15 cellular contexts compared by ENCODE assay signal in genomic region chr5:62450259-62450658, GRCh38. TPM values are rescaled to one million over a fixed set of nuclear protein-coding genes. Genes with fewer than 3 reads are reported as not detected.
DNase-seq lines count a peak whose midpoint lies in the region; ATAC-seq and TF ChIP-seq lines count a peak whose summit lies in the region.
"Had no signal": no experiment of that assay in that cellular context is flagged by ENCODE, and none has a peak within 500 bp of the region (broad histone marks: within the 10 kb centered on the region; RNA-seq: fewer than 3 reads in every experiment).

No MANE protein-coding gene starts in this region.

- H2BK120ac ChIP-seq in neuronal stem cell (ENCODE audit: low read depth, low read length) = no peak overlapping the region

- no peak overlapping the region for H3K4ac ChIP-seq in neuronal stem cell (ENCODE audit: low read length)

- peak; percentile 36 for ATAC-seq in activated CD8-positive, alpha-beta memory T cell treated with anti-CD3 and anti-CD28 coated beads, Interleukin-2, amount 10 ng/mL, durations not matched to agents 7 days and 5 days
- peak; percentile 51 for ATAC-seq in activated T-helper 17 cell treated with anti-CD3 and anti-CD28 coated beads, Interleukin-2, amount 50 U/mL, for 72 hours (replicated peaks)

- no peak overlapping the region for H2AFZ ChIP-seq in neuronal stem cell (ENCODE audit: low read length)

- no peak overlapping the region for H2BK15ac ChIP-seq in neuronal stem cell (ENCODE audit: low read length)

- no peaks in the 10 kb centered on the region for H3K4me1 ChIP-seq in neuronal stem cell (ENCODE audit: control insufficient read depth in 2 of 2, insufficient read depth in 1 of 2, low read depth in 1 of 2, low read length in 2 of 2)
- H3K4me1 ChIP-seq: BLaER1 had no signal

- H4K91ac ChIP-seq in neuronal stem cell (ENCODE audit: low read depth, low read length, poor library complexity) = no peak overlapping the region

- CTCF ChIA-PET in activated CD8-positive, alpha-beta memory T cell treated with anti-CD3 and anti-CD28 coated beads, Interleukin-2, amount 10 ng/mL, durations not matched to agents 7 days and 5 days (lab: Charles Lee) = interaction anchor here (1.7 to 2.3 kb wide), 2 partner anchors 10 to 329 kb away, joined by 4 to 12 read pairs; no protein-coding TSS in a partner anchor

- no peak overlapping the region for H2BK12ac ChIP-seq in neuronal stem cell (ENCODE audit: low read length)

- no peaks in the 10 kb centered on the region for H3K79me1 ChIP-seq in neuronal stem cell (ENCODE audit: low read depth, low read length)

- no peak overlapping the region for H3K4me3 ChIP-seq in fibroblast of villous mesenchyme (ENCODE audit: low read depth, low read length)
- H3K4me3 ChIP-seq in neuronal stem cell (ENCODE audit: low read length in 2 of 2) = no peak overlapping the region
- H3K4me3 ChIP-seq: BLaER1 had no signal

- no CpG with 5 or more reads among the region's 2 CpGs for WGBS in neuronal stem cell (ENCODE audit: extremely low coverage in 2 of 2, insufficient read length in 2 of 2, insufficient replicate concordance in 1 of 2), 2 donors

- no peak overlapping the region for H2AK5ac ChIP-seq in neuronal stem cell (ENCODE audit: low read depth, low read length)

- H3K27me3 Mint-ChIP-seq in activated CD8-positive, alpha-beta memory T cell treated with anti-CD3 and anti-CD28 coated beads, Interleukin-2, amount 10 ng/mL, durations not matched to agents 7 days and 5 days = no peaks in the 10 kb centered on the region
- H3K27me3 Mint-ChIP-seq in activated T-helper 17 cell treated with anti-CD3 and anti-CD28 coated beads, Interleukin-2, amount 50 U/mL, for 72 hours = no peaks in the 10 kb centered on the region
- H3K27me3 Mint-ChIP-seq in HFFc6 (ENCODE audit: insufficient read depth) = no peaks in the 10 kb centered on the region
- H3K27me3 Mint-ChIP-seq: CD4-positive, CD25-positive, alpha-beta regulatory T cell had no signal

- no peak overlapping the region for H3K27ac Mint-ChIP-seq in activated CD8-positive, alpha-beta memory T cell treated with anti-CD3 and anti-CD28 coated beads, Interleukin-2, amount 10 ng/mL, durations not matched to agents 7 days and 5 days
- no peak overlapping the region for H3K27ac Mint-ChIP-seq in activated T-helper 17 cell treated with anti-CD3 and anti-CD28 coated beads, Interleukin-2, amount 50 U/mL, for 72 hours
- H3K27ac Mint-ChIP-seq in HFFc6 = no peak overlapping the region
- H3K27ac Mint-ChIP-seq: CD4-positive, CD25-positive, alpha-beta regulatory T cell; H9 had no signal

- H3K14ac ChIP-seq in neuronal stem cell (ENCODE audit: low read length) = no peak overlapping the region

- H3K23ac ChIP-seq in neuronal stem cell (ENCODE audit: low read depth, low read length, poor library complexity) = no peak overlapping the region

- no peak overlapping the region for H3K9ac ChIP-seq in neuronal stem cell (ENCODE audit: low read depth, low read length, poor library complexity)
- H3K9ac ChIP-seq: BLaER1 had no signal

- no peak overlapping the region for H3K18ac ChIP-seq in neuronal stem cell (ENCODE audit: low read length)

- no peak overlapping the region for H2BK5ac ChIP-seq in neuronal stem cell (ENCODE audit: low read length)

- peaks cover 4% of the 10 kb centered on the region for H3K4me1 Mint-ChIP-seq in activated CD8-positive, alpha-beta memory T cell treated with anti-CD3 and anti-CD28 coated beads, Interleukin-2, amount 10 ng/mL, durations not matched to agents 7 days and 5 days
- H3K4me1 Mint-ChIP-seq in activated T-helper 17 cell treated with anti-CD3 and anti-CD28 coated beads, Interleukin-2, amount 50 U/mL, for 72 hours = no peaks in the 10 kb centered on the region
- H3K4me1 Mint-ChIP-seq in HFFc6 (ENCODE audit: low read depth) = peaks cover 6% of the 10 kb centered on the region
- H3K4me1 Mint-ChIP-seq: H9 had no signal

- DNase-seq in activated CD8-positive, alpha-beta memory T cell treated with anti-CD3 and anti-CD28 coated beads, Interleukin-2, amount 10 ng/mL, durations not matched to agents 7 days and 5 days = no peak
- DNase-seq in activated CD8-positive, alpha-beta memory T cell treated with anti-CD3 and anti-CD28 coated beads, Interleukin-2, amount 50 U/mL, for 48 hours = no peak
- DNase-seq in fibroblast of villous mesenchyme (ENCODE audit: low read depth) = peak; percentile 33
- no peak for DNase-seq in HFFc6
- no peak for DNase-seq in activated effector memory CD4-positive, alpha-beta T cell treated with anti-CD3 and anti-CD28 coated beads, Interleukin-2, amount 50 U/mL, for 16 hours
- no peak for DNase-seq in neuronal stem cell (ENCODE audit: low spot score)
- DNase-seq: 8988T; AML-193; CD4-positive, CD25-positive, alpha-beta regulatory T cell; DMS53; GOT3; H9; KBM-7 had no signal

- H3K4me3 Mint-ChIP-seq in activated CD8-positive, alpha-beta memory T cell treated with anti-CD3 and anti-CD28 coated beads, Interleukin-2, amount 10 ng/mL, durations not matched to agents 7 days and 5 days = no peak overlapping the region
- H3K4me3 Mint-ChIP-seq in activated T-helper 17 cell treated with anti-CD3 and anti-CD28 coated beads, Interleukin-2, amount 50 U/mL, for 72 hours = no peak overlapping the region
- no peak overlapping the region for H3K4me3 Mint-ChIP-seq in HFFc6
- H3K4me3 Mint-ChIP-seq: CD4-positive, CD25-positive, alpha-beta regulatory T cell; H9 had no signal

- H3K36me3 Mint-ChIP-seq in activated CD8-positive, alpha-beta memory T cell treated with anti-CD3 and anti-CD28 coated beads, Interleukin-2, amount 10 ng/mL, durations not matched to agents 7 days and 5 days = peaks cover 10% of the 10 kb centered on the region
- H3K36me3 Mint-ChIP-seq in activated T-helper 17 cell treated with anti-CD3 and anti-CD28 coated beads, Interleukin-2, amount 50 U/mL, for 72 hours (ENCODE audit: low read depth) = peaks cover 70% of the 10 kb centered on the region
- H3K36me3 Mint-ChIP-seq in HFFc6 (ENCODE audit: low read depth) = 0 out of 2 replicates have a peak, but pooled peaks cover 5% of the 10 kb centered on the region

- H3K27ac ChIP-seq in neuronal stem cell (replicated peaks; ENCODE audit: low read length) = no peak overlapping the region
- H3K27ac ChIP-seq: BLaER1 had no signal

- TF ChIP-seq CTCF in fibroblast of villous mesenchyme (IDR thresholded peaks at IDR 0.05; ENCODE audit: insufficient read depth, low read depth, low read length) (no peak), HFFc6 (IDR thresholded peaks at IDR 0.05) (no peak)

- H3K36me3 ChIP-seq in neuronal stem cell (replicated peaks in 1 of 2; ENCODE audit: control insufficient read depth in 2 of 2, insufficient read depth in 2 of 2, low read length in 2 of 2) = peaks cover 2 to 70% of the 10 kb centered on the region in 2 donors

- no peaks in the 10 kb centered on the region for H3K9me3 ChIP-seq in neuronal stem cell (replicated peaks in 1 of 2; ENCODE audit: control insufficient read depth in 2 of 2, insufficient read depth in 1 of 2, low read depth in 1 of 2, low read length in 2 of 2)
- H3K9me3 ChIP-seq: BLaER1 had no signal

- H4K8ac ChIP-seq in neuronal stem cell (ENCODE audit: low read depth, low read length) = no peak overlapping the region

- H3K4me2 ChIP-seq in neuronal stem cell (ENCODE audit: insufficient read depth, low read length, poor library complexity, severe bottlenecking) = no peak overlapping the region
- H3K4me2 ChIP-seq: BLaER1 had no signal

- H3K9me3 Mint-ChIP-seq in activated CD8-positive, alpha-beta memory T cell treated with anti-CD3 and anti-CD28 coated beads, Interleukin-2, amount 10 ng/mL, durations not matched to agents 7 days and 5 days (ENCODE audit: low read depth) = no peaks in the 10 kb centered on the region
- H3K9me3 Mint-ChIP-seq in activated T-helper 17 cell treated with anti-CD3 and anti-CD28 coated beads, Interleukin-2, amount 50 U/mL, for 72 hours = no peaks in the 10 kb centered on the region
- no peaks in the 10 kb centered on the region for H3K9me3 Mint-ChIP-seq in HFFc6
- H3K9me3 Mint-ChIP-seq: CD4-positive, CD25-positive, alpha-beta regulatory T cell; H9 had no signal

- no peaks in the 10 kb centered on the region for H3K27me3 ChIP-seq in neuronal stem cell (ENCODE audit: control insufficient read depth in 3 of 3, insufficient read depth in 3 of 3, low read depth in 1 of 3, low read length in 3 of 3)
- H3K27me3 ChIP-seq: BLaER1 had no signal

RNA-seq across cellular contexts. Expression of gene IPO11, which starts 37.7 kb away (rescaled TPM):
- total RNA-seq in activated CD8-positive, alpha-beta memory T cell treated with anti-CD3 and anti-CD28 coated beads, Interleukin-2, amount 10 ng/mL, durations not matched to agents 7 days and 5 days = 10 to 100 TPM; 36.9 to 38.0 TPM
- total RNA-seq in activated T-helper 17 cell treated with anti-CD3 and anti-CD28 coated beads, Interleukin-2, amount 50 U/mL, for 72 hours = 10 to 100 TPM; 30.2 to 62.2 TPM
- total RNA-seq in fibroblast of villous mesenchyme = 20.9 and 34.5 TPM in 2 replicates
- 10 to 100 TPM; 33.4 to 43.3 (median 38.4) TPM for total RNA-seq in HFFc6 (2021; fragmentation: NEBNext Ultra II Directional; extraction: Animal tissue kit (Norgen Biotek cat#: 25700))
- 23.5 TPM for polyA plus RNA-seq in neuronal stem cell (2013, experiment 1 of 2)
- 22.8 TPM for polyA plus RNA-seq in neuronal stem cell (2013, experiment 2 of 2)

RNA-seq across cellular contexts. Expression of gene DIMT1, which starts 46.6 kb away (rescaled TPM):
- total RNA-seq in activated CD8-positive, alpha-beta memory T cell treated with anti-CD3 and anti-CD28 coated beads, Interleukin-2, amount 10 ng/mL, durations not matched to agents 7 days and 5 days = 10 to 100 TPM; 31.7 to 36.0 TPM
- 10 to 100 TPM; 33.7 to 45.9 TPM for total RNA-seq in activated T-helper 17 cell treated with anti-CD3 and anti-CD28 coated beads, Interleukin-2, amount 50 U/mL, for 72 hours
- 35.4 and 47.5 TPM in 2 replicates for total RNA-seq in fibroblast of villous mesenchyme
- total RNA-seq in HFFc6 (2021; fragmentation: NEBNext Ultra II Directional; extraction: Animal tissue kit (Norgen Biotek cat#: 25700)) = 10 to 100 TPM; 31.0 to 45.9 (median 33.1) TPM
- 24.4 TPM for polyA plus RNA-seq in neuronal stem cell (2013, experiment 1 of 2)
- 24.2 TPM for polyA plus RNA-seq in neuronal stem cell (2013, experiment 2 of 2)
